1 cellular context compared by ENCODE assay signal in genomic region chr4:76851375-76851774, GRCh38.
TF ChIP-seq lines count a peak whose summit lies in the region.

No MANE protein-coding gene starts in this region.

TF ChIP-seq in HEK293, 187 proteins besides CTCF, POLR2A, EP300 and RAD21 (continued from another document):
- TF ChIP-seq REST (tag by site-specific recombination; IDR thresholded peaks at IDR 0.05) (no peak), ZXDB (tag by site-specific recombination; IDR thresholded peaks at IDR 0.05) (peak; percentile 72), ZBTB11 (tag by site-specific recombination; conservative IDR thresholded peaks at IDR 0.05; ENCODE audit: low read depth) (no peak), GLI2 (tag by site-specific recombination; IDR thresholded peaks at IDR 0.05; ENCODE audit: borderline replicate concordance, low read depth) (0 out of 2 replicates have a peak, but pooled peaks have one; percentile 28), GLIS2 (tag by site-specific recombination; IDR thresholded peaks at IDR 0.05) (no peak), ZBTB6 (tag by site-specific recombination; IDR thresholded peaks at IDR 0.05) (no peak)
